8 cellular contexts compared by ENCODE assay signal in the genomic region with DNA sequence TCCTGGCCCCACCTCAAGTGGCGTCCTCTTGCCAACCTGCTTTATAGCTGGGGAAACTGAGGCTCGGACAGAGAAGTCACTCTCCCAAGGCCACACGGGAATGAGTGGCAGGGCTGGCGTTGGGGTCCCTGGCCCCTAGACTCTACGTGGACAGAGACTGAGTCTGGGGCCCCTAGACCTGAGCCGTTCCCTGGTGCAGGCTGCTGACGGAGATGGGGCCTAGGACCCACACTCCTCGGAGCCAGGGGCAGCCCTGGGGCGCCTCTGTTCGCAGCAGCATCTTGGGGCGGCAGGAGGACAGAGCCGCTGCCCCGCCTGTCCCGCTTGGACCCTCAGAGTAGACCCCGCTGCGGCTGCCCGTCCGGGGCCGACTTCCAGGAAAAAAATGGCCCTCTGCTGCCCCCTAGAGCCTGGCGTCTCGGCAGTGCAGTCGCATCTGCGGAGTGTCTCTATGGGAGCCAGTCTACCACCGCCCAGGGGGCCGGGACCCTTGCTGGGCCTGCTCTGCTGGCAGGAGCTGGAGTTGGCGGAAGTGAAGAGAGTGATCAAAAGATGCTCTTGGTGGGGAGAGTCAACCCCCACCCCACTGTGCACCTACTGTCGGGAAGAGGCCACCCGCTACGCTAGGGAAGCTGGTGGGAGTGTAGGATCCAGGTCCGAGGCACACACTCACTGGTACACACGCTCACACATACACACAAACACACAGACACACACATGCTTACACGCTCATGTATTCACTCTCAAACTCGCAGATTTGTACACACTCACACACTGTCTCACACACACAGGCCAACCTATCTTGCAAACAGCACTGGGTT.
DNase-seq lines count a peak whose midpoint lies in the region; ATAC-seq and TF ChIP-seq lines count a peak whose summit lies in the region.

No MANE protein-coding gene starts in this region.

- no peaks in the 10 kb centered on the region for H3K4me1 ChIP-seq in lung (ENCODE audit: control insufficient read depth in 2 of 2, insufficient read depth in 2 of 2, low read length in 2 of 2)

- POLR2A ChIA-PET in activated CD4-positive, alpha-beta T cell treated with anti-CD3 and anti-CD28 coated beads, Interleukin-2, amount 10 ng/mL, durations not matched to agents 7 days and 5 days (lab: Charles Lee) = no interaction called here

- WGBS in lung, 2 donors = 26% methylated on average over 33 of the region's 33 CpGs

- no peaks in the 10 kb centered on the region for H3K4me1 Mint-ChIP-seq in activated CD4-positive, alpha-beta T cell treated with anti-CD3 and anti-CD28 coated beads, Interleukin-2, amount 10 ng/mL, durations not matched to agents 7 days and 5 days

- ATAC-seq in lung (ENCODE audit: insufficient read depth, low FRiP score) (no peak), GM18502 (IDR thresholded peaks at IDR 0.05; ENCODE audit: poor library complexity, unreplicated experiment) (no peak)

- no peak overlapping the region for H3K4me3 Mint-ChIP-seq in activated CD4-positive, alpha-beta T cell treated with anti-CD3 and anti-CD28 coated beads, Interleukin-2, amount 10 ng/mL, durations not matched to agents 7 days and 5 days

- peak; percentile 23 for TF ChIP-seq CTCF in lung (IDR thresholded peaks at IDR 0.05; ENCODE audit: control extremely low read depth, extremely low read depth)

- H3K27me3 ChIP-seq in lung (ENCODE audit: control insufficient read depth, insufficient read depth) = no peaks in the 10 kb centered on the region

- no peaks in the 10 kb centered on the region for H3K9me3 Mint-ChIP-seq in activated CD4-positive, alpha-beta T cell treated with anti-CD3 and anti-CD28 coated beads, Interleukin-2, amount 10 ng/mL, durations not matched to agents 7 days and 5 days

- no peak overlapping the region for H3K27ac Mint-ChIP-seq in activated CD4-positive, alpha-beta T cell treated with anti-CD3 and anti-CD28 coated beads, Interleukin-2, amount 10 ng/mL, durations not matched to agents 7 days and 5 days

- DNase-seq in GM03348 (ENCODE audit: low spot score) = peak; percentile 89
- peak; percentile 23 for DNase-seq in NCI-H1092 (lab: John Stamatoyannopoulos, UW)
- DNase-seq in activated CD4-positive, alpha-beta T cell treated with anti-CD3 and anti-CD28 coated beads, Interleukin-2, amount 10 ng/mL, durations not matched to agents 7 days and 5 days = peak; percentile 65
- DNase-seq in cerebellum (ENCODE audit: low spot score) = peak; percentile 71
- peak; percentile 57 for DNase-seq in lung (ENCODE audit: low spot score)
- DNase-seq in stimulated activated CD8-positive, alpha-beta memory T cell treated with anti-CD3 and anti-CD28 coated beads, Interleukin-2, amount 100 ng/mL, for 1 hour (ENCODE audit: low read depth in 2 of 2) = peak; percentile 16 to 21
- DNase-seq in DMS153 treated with DMSO at 0.1 percent for 48 hours (lab: John Stamatoyannopoulos, UW; ENCODE audit: unreplicated experiment) = no peak

- peaks cover 2% of the 10 kb centered on the region for H3K27me3 Mint-ChIP-seq in activated CD4-positive, alpha-beta T cell treated with anti-CD3 and anti-CD28 coated beads, Interleukin-2, amount 10 ng/mL, durations not matched to agents 7 days and 5 days

- H3K36me3 ChIP-seq in lung (ENCODE audit: control insufficient read depth in 2 of 2, insufficient read depth in 2 of 2, low read length in 2 of 2) = no peaks in the 10 kb centered on the region

- CTCF ChIA-PET in activated CD4-positive, alpha-beta T cell treated with anti-CD3 and anti-CD28 coated beads, Interleukin-2, amount 10 ng/mL, durations not matched to agents 7 days and 5 days (lab: Charles Lee) = interaction anchor here (1.0 kb wide), 1 partner anchor 10 kb away, joined by 3 read pairs; no protein-coding TSS in a partner anchor

- H3K27ac ChIP-seq in lung (ENCODE audit: low read depth in 1 of 2, low read length in 1 of 2) = no peak overlapping the region

- H3K4me3 ChIP-seq in lung = no peak overlapping the region

- H3K36me3 Mint-ChIP-seq in activated CD4-positive, alpha-beta T cell treated with anti-CD3 and anti-CD28 coated beads, Interleukin-2, amount 10 ng/mL, durations not matched to agents 7 days and 5 days (ENCODE audit: low read depth) = no peaks in the 10 kb centered on the region

- H3K9me3 ChIP-seq in lung (ENCODE audit: control insufficient read depth in 2 of 2, insufficient read depth in 1 of 2, low read length in 1 of 2) = peaks cover 0 to 3% of the 10 kb centered on the region in 2 donors
